Comparison of ENCODE assay signal across 1 cellular context in genomic region chr4:169311643-169312365, GRCh38.
TF ChIP-seq lines count a peak whose summit lies in the region.

No MANE protein-coding gene starts in this region.

TF ChIP-seq in H1, 55 proteins besides CTCF, POLR2A, EP300 and RAD21:
- TF ChIP-seq TEAD4 (IDR thresholded peaks at IDR 0.05; ENCODE audit: low read depth, low read length) (peak; percentile 96), RBBP5 (IDR thresholded peaks at IDR 0.05; ENCODE audit: borderline replicate concordance, low read depth, low read length) (no peak)
